Comparison of ENCODE assay signal across 8 cellular contexts in genomic region chr9:136760834-136761544, GRCh38. TPM values are rescaled to one million over a fixed set of nuclear protein-coding genes. Genes with fewer than 3 reads are reported as not detected.
DNase-seq lines count a peak whose midpoint lies in the region; ATAC-seq, FAIRE-seq and TF ChIP-seq lines count a peak whose summit lies in the region.
"Not testable (repeated sequence)": the region's sequence is repeated elsewhere in the genome, so short reads cannot be mapped to it uniquely, and the experiment has no call there.

No MANE protein-coding gene starts in this region.

- not testable (repeated sequence) for H3K27ac Mint-ChIP-seq in glutamatergic neuron (ENCODE audit: unreplicated experiment)
- peak overlapping the region; percentile 29 to 93 (median 70) for H3K27ac Mint-ChIP-seq in naive B cell

- H3K36me3 Mint-ChIP-seq in glutamatergic neuron (ENCODE audit: unreplicated experiment); naive B cell: not testable (repeated sequence)

- POLR2A ChIA-PET in HEK293 (lab: Yijun Ruan, JAX), result interaction anchor here (0.6 to 1.4 kb wide), 3 partner anchors 33 to 46 kb away, joined by 3 to 14 read pairs (median 3); no protein-coding TSS in a partner anchor

- not testable (repeated sequence) for DNase-seq in D721Med (ENCODE audit: insufficient read length, low spot score); naive B cell
- DNase-seq in NCI-H2227 (lab: John Stamatoyannopoulos, UW; ENCODE audit: unreplicated experiment) (peak; percentile 26), SKM-1 treated with dmso at 0.1 percent for 144 hours (lab: John Stamatoyannopoulos, UW; ENCODE audit: unreplicated experiment) (peak; percentile 64), astrocyte of the spinal cord (ENCODE audit: low read depth, low spot score) (peak; percentile 55), glutamatergic neuron (peak; percentile 80), thyroid gland (peak; percentile 52 to 59)

- CTCF ChIA-PET in HEK293 (lab: Yijun Ruan, JAX), result interaction anchor here (0.6 to 5.9 kb wide), 22 partner anchors 10 to 367 kb away, joined by 3 to 54 read pairs (median 5); no protein-coding TSS in a partner anchor

- in situ Hi-C loops in astrocyte of the spinal cord (cut with HindIII; ENCODE audit: low sequenced_read_pairs), result not testable (repeated sequence)

- peaks cover 12% of the 10 kb centered on the region for H3K4me1 Mint-ChIP-seq in glutamatergic neuron (ENCODE audit: low read depth, unreplicated experiment)
- H3K4me1 Mint-ChIP-seq in naive B cell, result peaks cover 28 to 55% (median 50%) of the 10 kb centered on the region in 3 donors

- intact Hi-C loops in thyroid gland (cut with DNase I), result not testable (repeated sequence)

- peak; percentile 66 for TF ChIP-seq CTCF in D721Med (IDR thresholded peaks at IDR 0.05; ENCODE audit: insufficient read depth, missing control alignments)
- peak; percentile 69 for TF ChIP-seq CTCF in HEK293 (tag by site-specific recombination; IDR thresholded peaks at IDR 0.05)
- peak; percentile 79 for TF ChIP-seq CTCF in astrocyte of the spinal cord (IDR thresholded peaks at IDR 0.05; ENCODE audit: low read depth, low read length)
- peak; percentile 31 for TF ChIP-seq CTCF in glutamatergic neuron (IDR thresholded peaks at IDR 0.05; ENCODE audit: partially characterized antibody, unreplicated experiment)
- TF ChIP-seq CTCF in thyroid gland (IDR thresholded peaks at IDR 0.05), result peak in 4 of 6 experiments; percentile 18 to 50 (median 24)

- H3K4me3 ChIP-seq in HEK293 (ENCODE audit: low read depth, low read length); astrocyte of the spinal cord (ENCODE audit: low read depth, low read length); thyroid gland (replicated peaks in 1 of 3): not testable (repeated sequence)

- ATAC-seq in naive B cell (ENCODE audit: low read depth in 2 of 2), result not testable (repeated sequence)

- FAIRE-seq in D721Med (lab: Jason Lieb, UNC), result not testable (repeated sequence)

- not testable (repeated sequence) for H3K4me1 ChIP-seq in HEK293 (ENCODE audit: control insufficient read depth, insufficient read depth, low read length)
- H3K4me1 ChIP-seq in thyroid gland, result peaks cover 9 to 18% of the 10 kb centered on the region in 2 donors

- H3K9me3 ChIP-seq in HEK293 (ENCODE audit: control insufficient read depth, insufficient read depth, low read depth, low read length); thyroid gland: not testable (repeated sequence)

- not testable (repeated sequence) for H3K27ac ChIP-seq in HEK293 (ENCODE audit: extremely low read depth, low read depth, low read length); thyroid gland

- not testable (repeated sequence) for H3K36me3 ChIP-seq in HEK293 (ENCODE audit: control insufficient read depth in 2 of 2, insufficient read depth in 1 of 2, low read length in 2 of 2); thyroid gland

- H3K9me3 Mint-ChIP-seq in glutamatergic neuron (ENCODE audit: unreplicated experiment), result peaks cover 11% of the 10 kb centered on the region
- H3K9me3 Mint-ChIP-seq in naive B cell, result not testable (repeated sequence)

- not testable (repeated sequence) for H3K4me3 Mint-ChIP-seq in glutamatergic neuron (ENCODE audit: unreplicated experiment)
- peak overlapping the region in 5 of 8 donors; percentile 32 to 80 (median 58) for H3K4me3 Mint-ChIP-seq in naive B cell

- WGBS in thyroid gland, 2 donors, result 45 to 52% methylated on average over 17 to 21 of the region's 22 CpGs

- not testable (repeated sequence) for TF ChIP-seq POLR2A in thyroid gland (IDR thresholded peaks at IDR 0.05)

- not testable (repeated sequence) for H3K27me3 ChIP-seq in thyroid gland

- not testable (repeated sequence) for H3K27me3 Mint-ChIP-seq in glutamatergic neuron (ENCODE audit: unreplicated experiment); naive B cell

TF ChIP-seq in HEK293, 187 proteins besides CTCF, POLR2A, EP300 and RAD21 (continues in another document):
- TF ChIP-seq ZNF335 (tag by site-specific recombination; conservative IDR thresholded peaks at IDR 0.05), result peak; percentile 46; the same call in 1 of the 2 replicates
- TF ChIP-seq SP3 (tag by site-specific recombination; IDR thresholded peaks at IDR 0.05), result 0 out of 2 replicates have a peak, but pooled peaks have one; percentile 37
- TF ChIP-seq ZNF366 (tag by site-specific recombination; conservative IDR thresholded peaks at IDR 0.05), result 0 out of 2 replicates have a peak, but pooled peaks have one; percentile 32
- peak; percentile 62; the same call in 1 of the 2 replicates for TF ChIP-seq ZBTB17 (tag by site-specific recombination; IDR thresholded peaks at IDR 0.05)
- peak; percentile 98 for TF ChIP-seq ZNF2 (tag by site-specific recombination; IDR thresholded peaks at IDR 0.05)
- TF ChIP-seq EGR2 (tag by site-specific recombination; IDR thresholded peaks at IDR 0.05; ENCODE audit: low read depth), result peak; percentile 98
- TF ChIP-seq PRDM10 (tag by site-specific recombination; IDR thresholded peaks at IDR 0.05), result peak; percentile 54
- TF ChIP-seq GLIS1 (tag by site-specific recombination; IDR thresholded peaks at IDR 0.05), result peak; percentile 19; the same call in 1 of the 2 replicates
- peak; percentile 44 for TF ChIP-seq GLIS2 (tag by site-specific recombination; IDR thresholded peaks at IDR 0.05)
- TF ChIP-seq ZNF692 (tag by site-specific recombination; IDR thresholded peaks at IDR 0.05), result peak; percentile 69
- peak; percentile 99 for TF ChIP-seq ZFHX2 (tag by site-specific recombination; conservative IDR thresholded peaks at IDR 0.05)
- 0 out of 2 replicates have a peak, but pooled peaks have one; percentile 31 for TF ChIP-seq ZBTB8A (tag by site-specific recombination; IDR thresholded peaks at IDR 0.05)
- 0 out of 2 replicates have a peak, but pooled peaks have one; percentile 8 for TF ChIP-seq KLF1 (tag by site-specific recombination; IDR thresholded peaks at IDR 0.05)
- peak; percentile 49 for TF ChIP-seq SP2 (tag by site-specific recombination; IDR thresholded peaks at IDR 0.05)
- TF ChIP-seq IKZF3 (tag by site-specific recombination; IDR thresholded peaks at IDR 0.05), result 0 out of 2 replicates have a peak, but pooled peaks have one; percentile 37
- TF ChIP-seq ZFP69B (tag by site-specific recombination; IDR thresholded peaks at IDR 0.05), result peak; percentile 71

RNA-seq across cellular contexts. Expression of gene LCN8, which starts 2.9 kb away (rescaled TPM):
- not detected for total RNA-seq in glutamatergic neuron (ENCODE audit: unreplicated experiment)
- polyA plus RNA-seq in naive B cell (ENCODE audit: low read depth in 6 of 6), result 10 to 100 TPM in 2 of 6 donors, under 1 TPM in 3, not detected in 1; 0.39 to 69.1 (median 0.73) TPM
- 1 to 10 TPM in 1 of 4 donors, under 1 TPM in 1, not detected in 2; 0.93 to 1.0 TPM for total RNA-seq in thyroid gland

RNA-seq across cellular contexts. Expression of gene LCN15, which starts 3.3 kb away (rescaled TPM):
- 1.9 TPM for total RNA-seq in glutamatergic neuron (ENCODE audit: unreplicated experiment)
- under 1 TPM in 1 of 6 donors, not detected in 5; 0.09 TPM for polyA plus RNA-seq in naive B cell (ENCODE audit: low read depth in 6 of 6)
- not detected for total RNA-seq in thyroid gland

RNA-seq across cellular contexts. Expression of gene LCN6, which starts 12.7 kb away (rescaled TPM):
- not detected for total RNA-seq in glutamatergic neuron (ENCODE audit: unreplicated experiment)
- not detected for polyA plus RNA-seq in naive B cell (ENCODE audit: low read depth in 6 of 6)
- 10 to 100 TPM in 1 of 4 donors, 1 to 10 TPM in 3; 1.4 to 10.0 (median 4.5) TPM for total RNA-seq in thyroid gland

RNA-seq across cellular contexts. Expression of gene LCN10, which starts 18.2 kb away (rescaled TPM):
- not detected for total RNA-seq in glutamatergic neuron (ENCODE audit: unreplicated experiment)
- polyA plus RNA-seq in naive B cell (ENCODE audit: low read depth in 6 of 6), result 10 to 100 TPM; 46.1 to 86.0 (median 65.3) TPM
- total RNA-seq in thyroid gland, result 10 to 100 TPM in 1 of 4 donors, 1 to 10 TPM in 3; 5.8 to 10.1 (median 7.1) TPM

RNA-seq across cellular contexts. Expression of gene TMEM141, which starts 30.2 kb away (rescaled TPM):
- total RNA-seq in glutamatergic neuron (ENCODE audit: unreplicated experiment) (46.1 TPM), thyroid gland (100 to 1,000 TPM in 3 of 4 donors, 10 to 100 TPM in 1; 81.6 to 189 (median 141) TPM)
- polyA plus RNA-seq in naive B cell (ENCODE audit: low read depth in 6 of 6), result 10 to 100 TPM; 29.3 to 47.7 (median 35.7) TPM

Comparison
In these comparisons a context has a peak if more than half of its experiments do, and no peak if none do; other contexts are left out.
1. CTCF ChIP-seq: peak in every context shown above with its lines; median percentile 79 in astrocyte of the spinal cord; 69 in HEK293; 66 in D721Med; 31 in glutamatergic neuron; 24 in thyroid gland.